24 cellular contexts compared by ENCODE assay signal in the genomic region with DNA sequence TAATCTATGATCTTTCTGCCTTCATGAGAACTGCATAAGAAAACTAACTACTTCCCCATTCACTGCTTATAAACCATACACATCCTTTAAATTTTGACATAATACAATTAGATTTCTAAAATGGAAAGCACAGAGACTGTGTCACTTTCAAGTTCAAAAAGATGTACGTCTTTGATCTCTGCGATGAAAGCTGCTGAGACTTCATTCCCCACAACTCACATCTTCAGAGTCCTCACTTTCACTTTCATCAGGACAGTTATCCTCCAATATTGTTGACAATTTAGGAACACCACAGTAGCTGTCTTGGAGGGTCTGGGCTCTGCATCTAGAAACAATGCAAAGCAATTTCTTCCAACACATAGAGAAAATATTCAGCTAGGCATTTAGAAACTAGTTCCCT. TPM values are rescaled to one million over a fixed set of nuclear protein-coding genes. Genes with fewer than 3 reads are reported as not detected.
DNase-seq lines count a peak whose midpoint lies in the region; ATAC-seq, FAIRE-seq and TF ChIP-seq lines count a peak whose summit lies in the region.
"Had no signal": no experiment of that assay in that cellular context is flagged by ENCODE, and none has a peak within 500 bp of the region (broad histone marks: within the 10 kb centered on the region; RNA-seq: fewer than 3 reads in every experiment).

No MANE protein-coding gene starts in this region.

- no peak for TF ChIP-seq RAD21 in A549 (conservative IDR thresholded peaks at IDR 0.05 in 1 of 2, IDR thresholded peaks at IDR 0.05 in 1 of 2)
- TF ChIP-seq RAD21 in SK-N-SH (IDR thresholded peaks at IDR 0.05; ENCODE audit: low read length): no peak

- CTCF ChIA-PET in A549 (lab: Yijun Ruan, JAX) (no interaction called here), SK-N-SH (lab: Yijun Ruan, JAX) (no interaction called here)
- CTCF ChIA-PET in CD4-positive, alpha-beta memory T cell (lab: Charles Lee; ENCODE audit: partially characterized antibody): no interaction called here

- peak; percentile 68 for FAIRE-seq in A549 (lab: Jason Lieb, UNC)

- WGBS in A549 (ENCODE audit: missing lambda C conversion rate): 87% methylated on average over 2 of the region's 2 CpGs
- whole genome bisulfite sequencing in SK-N-SH (ENCODE audit: low lambda C conversion rate): 11% methylated on average over 2 of the region's 2 CpGs
- WGBS in right lobe of liver (ENCODE audit: insufficient coverage, low coverage, low lambda C conversion rate, missing lambda C conversion rate): 78% methylated on average over 2 of the region's 2 CpGs

- no peaks in the 10 kb centered on the region for H3K9me2 ChIP-seq in SK-N-SH

- peak overlapping the region; percentile 44; the same call in 2 of the 3 replicates for H3K4me2 ChIP-seq in A549
- H3K4me2 ChIP-seq in SK-N-SH: peak overlapping the region; percentile 48
- H3K4me2 ChIP-seq: KMS-11, neural progenitor cell had no signal

- peak overlapping the region in 3 of 7 donors; percentile 8 to 72 (median 59) for H3K27ac Mint-ChIP-seq in CD4-positive, alpha-beta memory T cell
- H3K27ac Mint-ChIP-seq: neural progenitor cell; stimulated activated naive B cell treated with anti-CD40 and anti-IgM and Interleukin-4, amounts not matched to agents 10 μg/mL and 1 μg/mL and 100 μg/mL, for 72 hours had no signal

- TF ChIP-seq EP300 in A549 (IDR thresholded peaks at IDR 0.05) (no peak), SK-N-SH (IDR thresholded peaks at IDR 0.05; ENCODE audit: borderline replicate concordance in 1 of 2, low read depth in 1 of 2, low read length in 1 of 2) (no peak)

- no peaks in the 10 kb centered on the region for H3F3A ChIP-seq in SK-N-SH (replicated peaks; ENCODE audit: insufficient read depth)

- peak overlapping the region in 6 of 8 donors; percentile 5 to 68 (median 50) for H3K4me3 Mint-ChIP-seq in CD4-positive, alpha-beta memory T cell
- H3K4me3 Mint-ChIP-seq: neural progenitor cell; stimulated activated naive B cell treated with anti-CD40 and anti-IgM and Interleukin-4, amounts not matched to agents 10 μg/mL and 1 μg/mL and 100 μg/mL, for 72 hours had no signal

- H3K4me3 ChIP-seq in A549 (no peak overlapping the region), SK-N-SH (ENCODE audit: low read depth in 2 of 2, low read length in 1 of 2) (peak overlapping the region; percentile 24 to 45; a peak in 2 of 4 replicates), right lobe of liver (no peak overlapping the region)
- H3K4me3 ChIP-seq in CD4-positive, alpha-beta memory T cell (ENCODE audit: low read length in 2 of 2): no peak overlapping the region
- H3K4me3 ChIP-seq: heart right ventricle, neural progenitor cell, psoas muscle, SK-N-MC had no signal

- DNase-seq in A549 (ENCODE audit: low read depth in 1 of 2, low spot score in 1 of 2): no peak
- peak in 4 of 5 donors; percentile 16 to 34 (median 18) for DNase-seq in CD4-positive, alpha-beta memory T cell
- DNase-seq in SK-N-SH: no peak
- DNase-seq in central memory CD4-positive, alpha-beta T cell: peak; percentile 10
- no peak for DNase-seq in NAMALWA (ENCODE audit: low spot score)
- DNase-seq in right lobe of liver: no peak
- DNase-seq: Caco-2; HCEC 1CT; heart right ventricle; NCI-H1092 treated with DMSO at 0.1 percent for 48 hours; NCI-H2029; NK-92 treated with Interleukin-12 subunit alpha and Interleukin-12 subunit beta, amount 100 ng/mL, for 24 hours; psoas muscle; stimulated activated CD4-positive, alpha-beta T cell treated with anti-CD3 and anti-CD28 coated beads, Interleukin-1b, Interleukin-23, amount 100 ng/mL, for 48 hours; stimulated activated naive B cell treated with anti-CD40 and anti-IgM and Interleukin-4, amounts not matched to agents 10 μg/mL and 1 μg/mL and 100 μg/mL, for 72 hours; T1000 had no signal

- H3K27ac ChIP-seq in A549 (no peak overlapping the region), SK-N-SH (ENCODE audit: low read depth in 2 of 2, low read length in 1 of 2) (no peak overlapping the region), right lobe of liver (no peak overlapping the region)
- no peak overlapping the region for H3K27ac ChIP-seq in CD4-positive, alpha-beta memory T cell (ENCODE audit: low read depth, low read length)
- H3K27ac ChIP-seq: heart right ventricle, KMS-11, neural progenitor cell, psoas muscle, SK-N-MC had no signal

- H3K4me1 ChIP-seq in A549 (no peaks in the 10 kb centered on the region), SK-N-SH (ENCODE audit: control insufficient read depth in 1 of 2, insufficient read depth in 2 of 2, low read depth in 1 of 2, low read length in 1 of 2) (no peaks in the 10 kb centered on the region), right lobe of liver (no peaks in the 10 kb centered on the region)
- peaks cover 14% of the 10 kb centered on the region for H3K4me1 ChIP-seq in CD4-positive, alpha-beta memory T cell (ENCODE audit: insufficient read depth, low read length)
- H3K4me1 ChIP-seq: Caco-2, heart right ventricle, psoas muscle had no signal

- H3K79me2 ChIP-seq in SK-N-SH (ENCODE audit: insufficient read depth): no peaks in the 10 kb centered on the region

- intact Hi-C loops in CD4-positive, alpha-beta memory T cell (cut with micrococcal nuclease): no loop called here
- intact Hi-C loops in right lobe of liver (cut with DNase I): no loop called here

- H3K9me3 ChIP-seq in A549: no peaks in the 10 kb centered on the region
- H3K9me3 ChIP-seq in CD4-positive, alpha-beta memory T cell (ENCODE audit: control insufficient read depth in 1 of 2, low read length in 2 of 2): no peaks in the 10 kb centered on the region
- no peaks in the 10 kb centered on the region for H3K9me3 ChIP-seq in SK-N-SH
- no peaks in the 10 kb centered on the region for H3K9me3 ChIP-seq in right lobe of liver
- H3K9me3 ChIP-seq: Caco-2, heart right ventricle, psoas muscle had no signal

- no peaks in the 10 kb centered on the region for H3K27me3 Mint-ChIP-seq in CD4-positive, alpha-beta memory T cell

- no peaks in the 10 kb centered on the region for H3K36me3 ChIP-seq in CD4-positive, alpha-beta memory T cell (ENCODE audit: insufficient read depth, low read length)
- H3K36me3 ChIP-seq in SK-N-SH (replicated peaks in 1 of 2; ENCODE audit: control insufficient read depth in 1 of 2, insufficient read depth in 2 of 2, low read length in 1 of 2) (no peaks in the 10 kb centered on the region), right lobe of liver (no peaks in the 10 kb centered on the region)
- H3K36me3 ChIP-seq: heart right ventricle, neural progenitor cell had no signal

- ATAC-seq in A549: no peak
- ATAC-seq in GM18858 (IDR thresholded peaks at IDR 0.05; ENCODE audit: unreplicated experiment): no peak
- ATAC-seq in right lobe of liver: no peak
- ATAC-seq: heart right ventricle; left lobe of liver; psoas muscle; stimulated activated naive B cell treated with anti-CD40 and anti-IgM and Interleukin-4, amounts not matched to agents 10 μg/mL and 1 μg/mL and 100 μg/mL, for 72 hours had no signal

- H3K27me3 ChIP-seq in CD4-positive, alpha-beta memory T cell (ENCODE audit: insufficient read depth, low read length): no peaks in the 10 kb centered on the region
- no peaks in the 10 kb centered on the region; the same call in 1 of the 2 replicates for H3K27me3 ChIP-seq in SK-N-SH (ENCODE audit: insufficient read depth)
- no peaks in the 10 kb centered on the region for H3K27me3 ChIP-seq in right lobe of liver
- H3K27me3 ChIP-seq: heart right ventricle, neural progenitor cell had no signal

- H3K4me1 Mint-ChIP-seq in CD4-positive, alpha-beta memory T cell: peaks cover 17 to 35% (median 27%) of the 10 kb centered on the region in 4 donors
- H3K4me1 Mint-ChIP-seq: neural progenitor cell; stimulated activated naive B cell treated with anti-CD40 and anti-IgM and Interleukin-4, amounts not matched to agents 10 μg/mL and 1 μg/mL and 100 μg/mL, for 72 hours had no signal

- POLR2A ChIA-PET in A549 (lab: Yijun Ruan, JAX) (no interaction called here), SK-N-SH (lab: Yijun Ruan, JAX) (no interaction called here)
- POLR2A ChIA-PET in CD4-positive, alpha-beta memory T cell (lab: Charles Lee; ENCODE audit: partially characterized antibody): no interaction called here

- no peak for TF ChIP-seq POLR2A in A549 (IDR thresholded peaks at IDR 0.05; ENCODE audit: low read length)
- no peak for TF ChIP-seq POLR2A in right lobe of liver (IDR thresholded peaks at IDR 0.05)

- TF ChIP-seq CTCF in A549 (IDR thresholded peaks at IDR 0.05) (no peak), SK-N-SH (IDR thresholded peaks at IDR 0.05) (no peak), right lobe of liver (IDR thresholded peaks at IDR 0.05) (no peak)

- H4K20me1 ChIP-seq in SK-N-SH (ENCODE audit: insufficient read depth): no peaks in the 10 kb centered on the region

- H3K9me3 Mint-ChIP-seq in CD4-positive, alpha-beta memory T cell: peaks cover 0 to 2% (median 0%) of the 10 kb centered on the region in 8 donors
- H3K9me3 Mint-ChIP-seq: neural progenitor cell had no signal

- peak overlapping the region; percentile 56 for H2AFZ ChIP-seq in SK-N-SH (ENCODE audit: low read depth)
- H2AFZ ChIP-seq: neural progenitor cell had no signal

- 0 out of 2 replicates have a peak overlapping the region, but pooled peaks have one; percentile 9 for H3K9ac ChIP-seq in SK-N-SH
- H3K9ac ChIP-seq: KMS-11, neural progenitor cell had no signal

- H3K36me3 Mint-ChIP-seq in CD4-positive, alpha-beta memory T cell: no peaks in the 10 kb centered on the region
- H3K36me3 Mint-ChIP-seq: neural progenitor cell; stimulated activated naive B cell treated with anti-CD40 and anti-IgM and Interleukin-4, amounts not matched to agents 10 μg/mL and 1 μg/mL and 100 μg/mL, for 72 hours had no signal

TF ChIP-seq in A549, 52 proteins besides CTCF, POLR2A, EP300 and RAD21 (continues in another document):
- TF ChIP-seq HDAC2 (IDR thresholded peaks at IDR 0.05): no peak
- TF ChIP-seq NR3C1 (IDR thresholded peaks at IDR 0.05): no peak

TF ChIP-seq in SK-N-SH, 30 proteins besides CTCF, POLR2A, EP300 and RAD21 (continues in another document):
- no peak for TF ChIP-seq FOXM1 (IDR thresholded peaks at IDR 0.05; ENCODE audit: low read depth)
- no peak for TF ChIP-seq TAF1 (IDR thresholded peaks at IDR 0.05; ENCODE audit: borderline replicate concordance, low read depth, low read length)
- TF ChIP-seq FOXJ3 (CRISPR knock-in tag; IDR thresholded peaks at IDR 0.05): no peak
- TF ChIP-seq GABPA (IDR thresholded peaks at IDR 0.05; ENCODE audit: low read depth): no peak
- no peak for TF ChIP-seq POLR2AphosphoS5 (IDR thresholded peaks at IDR 0.05; ENCODE audit: low read depth, low read length)
- TF ChIP-seq MEF2A (IDR thresholded peaks at IDR 0.05; ENCODE audit: borderline replicate concordance, low read depth): no peak

RNA-seq across cellular contexts. Expression of a gene that starts 47.9 kb away (rescaled TPM):
- polyA plus RNA-seq in A549 (2011; rRNA removed) (not detected in 2 replicates), A549 (2017; fragmentation: RNase III; extraction: RNeasy Plus Mini Kit Qiagen cat#74134 plus additional on column Dnase treatment) (not detected in 3 replicates), SK-N-SH (2012; rRNA removed) (not detected in 2 replicates)
- polyA plus RNA-seq in A549 (2012; cell fraction: cytosol; rRNA removed): not detected in 2 replicates
- not detected in 2 replicates for polyA plus RNA-seq in A549 (2012; cell fraction: nucleus; rRNA removed)
- not detected in 2 replicates for polyA minus RNA-seq in A549 (2011; rRNA and poly(A)+ RNA removed)
- not detected for total RNA-seq in CD4-positive, alpha-beta memory T cell
- not detected for polyA plus RNA-seq in CD4-positive, alpha-beta memory T cell
- not detected in 2 replicates for polyA plus RNA-seq in SK-N-SH (2012; cell fraction: cytosol; rRNA removed)
- not detected in 2 replicates for polyA plus RNA-seq in SK-N-SH (2012; cell fraction: nucleus; rRNA removed)
- total RNA-seq in right lobe of liver: under 1 TPM in 1 of 6 experiments, not detected in 5; 0.02 TPM
- total RNA-seq: Caco-2, heart right ventricle, HT-29, mononuclear cell, RPMI7951 had no signal
- polyA plus RNA-seq: heart right ventricle had no signal

Comparison
In these comparisons a context has a peak if more than half of its experiments do, and no peak if none do; other contexts are left out.
1. DNase-seq: peak in CD4-positive, alpha-beta memory T cell (4 of 5) and central memory CD4-positive, alpha-beta T cell (single experiment); none in A549 (0 of 2), SK-N-SH (single experiment), NAMALWA (single experiment) and right lobe of liver (0 of 3).
2. H3K4me3 ChIP-seq: peak in SK-N-SH (2 of 2); none in A549 (single experiment), CD4-positive, alpha-beta memory T cell (0 of 2) and right lobe of liver (0 of 3).